1 cellular context compared by ENCODE assay signal in genomic region chr4:83010522-83011318, GRCh38.
TF ChIP-seq lines count a peak whose summit lies in the region.

TSS of gene LIN54 (minus strand) at chr4:83010823. CDS start at chr4:82984844, 25,979 bp downstream.

TF ChIP-seq in HepG2, 621 proteins besides CTCF, POLR2A, EP300 and RAD21 (continued from another document and continues in another):
- TF ChIP-seq TARDBP (CRISPR knock-in tag; IDR thresholded peaks at IDR 0.05) (peak; percentile 51; the same call in 1 of the 2 replicates), HNRNPL (IDR thresholded peaks at IDR 0.05; ENCODE audit: low read depth, low read length) (0 out of 2 replicates have a peak, but pooled peaks have one; percentile 30), KDM5A (IDR thresholded peaks at IDR 0.05; ENCODE audit: borderline replicate concordance, low read length) (0 out of 2 replicates have a peak, but pooled peaks have one; percentile 47), ZMYM2 (CRISPR knock-in tag; IDR thresholded peaks at IDR 0.05) (0 out of 2 replicates have a peak, but pooled peaks have one; percentile 36), ZNF777 (CRISPR knock-in tag; IDR thresholded peaks at IDR 0.05) (peak; percentile 63; the same call in 1 of the 2 replicates), TBX2 (CRISPR knock-in tag; IDR thresholded peaks at IDR 0.05; ENCODE audit: borderline replicate concordance) (peak; percentile 79), HOXA5 (CRISPR knock-in tag; IDR thresholded peaks at IDR 0.05) (0 out of 2 replicates have a peak, but pooled peaks have one; percentile 31), SPEN (CRISPR knock-in tag; IDR thresholded peaks at IDR 0.05; ENCODE audit: low read depth) (peak; percentile 70), HOXA9 (CRISPR knock-in tag; IDR thresholded peaks at IDR 0.05; ENCODE audit: borderline replicate concordance) (no peak), ZFP36L1 (CRISPR knock-in tag; IDR thresholded peaks at IDR 0.05) (peak; percentile 50; the same call in 1 of the 2 replicates), ZNF234 (CRISPR knock-in tag; conservative IDR thresholded peaks at IDR 0.05) (no peak), ARID4A (CRISPR knock-in tag; IDR thresholded peaks at IDR 0.05; ENCODE audit: borderline replicate concordance) (peak; percentile 88), ZNF704 (CRISPR knock-in tag; IDR thresholded peaks at IDR 0.05; ENCODE audit: borderline replicate concordance) (no peak), ZFX (CRISPR knock-in tag; IDR thresholded peaks at IDR 0.05; ENCODE audit: low read depth) (peak; percentile 34; the same call in 1 of the 2 replicates), MAX (IDR thresholded peaks at IDR 0.05) (peak; percentile 93), ERF (CRISPR knock-in tag; IDR thresholded peaks at IDR 0.05) (no peak; the same call in 1 of the 2 replicates), NFAT5 (CRISPR knock-in tag; IDR thresholded peaks at IDR 0.05) (no peak), ESRRA (CRISPR knock-in tag; IDR thresholded peaks at IDR 0.05; ENCODE audit: low read depth) (peak; percentile 78), ZFP82 (CRISPR knock-in tag; IDR thresholded peaks at IDR 0.05; ENCODE audit: borderline replicate concordance) (0 out of 2 replicates have a peak, but pooled peaks have one; percentile 51), GATAD1 (CRISPR knock-in tag; IDR thresholded peaks at IDR 0.05) (peak; percentile 45), FOXJ3 (CRISPR knock-in tag; IDR thresholded peaks at IDR 0.05; ENCODE audit: borderline replicate concordance) (peak; percentile 57; the same call in 1 of the 2 replicates), HIVEP1 (CRISPR knock-in tag; IDR thresholded peaks at IDR 0.05) (peak; percentile 95), CENPT (CRISPR knock-in tag; IDR thresholded peaks at IDR 0.05; ENCODE audit: low read depth) (no peak; the same call in 1 of the 2 replicates), ELF1 (CRISPR knock-in tag; IDR thresholded peaks at IDR 0.05) (peak; percentile 45; the same call in 1 of the 2 replicates), ISL2 (CRISPR knock-in tag; IDR thresholded peaks at IDR 0.05) (peak; percentile 38; the same call in 1 of the 2 replicates), SUZ12 (IDR thresholded peaks at IDR 0.05; ENCODE audit: low read depth, low read length) (no peak), BHLHE40 (IDR thresholded peaks at IDR 0.05; ENCODE audit: low read length) (peak; percentile 58; the same call in 1 of the 2 replicates), ZNF616 (CRISPR knock-in tag; IDR thresholded peaks at IDR 0.05; ENCODE audit: low read depth) (no peak), MAZ (IDR thresholded peaks at IDR 0.05; ENCODE audit: borderline replicate concordance, low read depth, low read length) (peak; percentile 95; the same call in 1 of the 2 replicates), MAZ (CRISPR knock-in tag; IDR thresholded peaks at IDR 0.05; ENCODE audit: low read depth) (peak; percentile 68), MLX (CRISPR knock-in tag; IDR thresholded peaks at IDR 0.05) (peak; percentile 76; the same call in 1 of the 2 replicates), NCOA2 (CRISPR knock-in tag; IDR thresholded peaks at IDR 0.05) (peak; percentile 57; the same call in 1 of the 2 replicates), ZNF331 (CRISPR knock-in tag; IDR thresholded peaks at IDR 0.05) (0 out of 2 replicates have a peak, but pooled peaks have one; percentile 15), SRF (IDR thresholded peaks at IDR 0.05; ENCODE audit: low read depth, low read length) (no peak), ZNF430 (CRISPR knock-in tag; IDR thresholded peaks at IDR 0.05) (peak; percentile 87), UBTF (CRISPR knock-in tag; IDR thresholded peaks at IDR 0.05) (peak; percentile 40; the same call in 1 of the 2 replicates), ZNF816 (CRISPR knock-in tag; IDR thresholded peaks at IDR 0.05; ENCODE audit: borderline replicate concordance) (peak; percentile 85; the same call in 1 of the 2 replicates), ZBTB2 (CRISPR knock-in tag; IDR thresholded peaks at IDR 0.05; ENCODE audit: low read depth) (peak; percentile 83), GATAD2A (CRISPR knock-in tag; IDR thresholded peaks at IDR 0.05) (peak; percentile 15; the same call in 1 of the 2 replicates), KDM6A (CRISPR knock-in tag; IDR thresholded peaks at IDR 0.05; ENCODE audit: low read depth) (peak; percentile 57; the same call in 1 of the 2 replicates), ZNF740 (CRISPR knock-in tag; IDR thresholded peaks at IDR 0.05) (no peak), NCOR1 (IDR thresholded peaks at IDR 0.05; ENCODE audit: borderline replicate concordance, low read length) (peak; percentile 92), ZNF513 (CRISPR knock-in tag; conservative IDR thresholded peaks at IDR 0.05) (no peak), SP140L (CRISPR knock-in tag; IDR thresholded peaks at IDR 0.05; ENCODE audit: borderline replicate concordance) (no peak), ZNF501 (CRISPR knock-in tag; IDR thresholded peaks at IDR 0.05) (0 out of 2 replicates have a peak, but pooled peaks have one; percentile 42)
